Comparison of ENCODE assay signal across 17 cellular contexts in the genomic region with DNA sequence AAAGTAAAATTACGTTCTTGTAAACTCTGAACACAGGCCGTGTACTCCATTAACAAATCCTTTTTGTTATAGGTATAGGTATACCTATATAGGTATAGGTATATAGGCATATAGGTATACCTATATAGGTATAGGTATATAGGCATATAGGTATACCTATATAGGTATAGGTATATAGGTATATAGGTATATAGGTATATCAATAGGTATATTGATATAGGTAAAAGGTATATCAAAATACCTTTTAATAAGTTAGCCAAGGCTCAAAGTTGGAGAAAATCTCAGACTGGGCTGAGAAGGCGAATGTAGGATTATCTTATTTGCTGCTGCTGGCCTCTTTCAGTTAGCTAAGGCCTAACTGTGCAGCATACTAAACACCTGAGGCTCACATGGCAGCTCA.
"Had no signal": no experiment of that assay in that cellular context is flagged by ENCODE, and none has a peak within 500 bp of the region (broad histone marks: within the 10 kb centered on the region; RNA-seq: fewer than 3 reads in every experiment).

No MANE protein-coding gene starts in this region.

- H3K4me3 ChIP-seq: lung, neural progenitor cell, prostate gland, right atrium auricular region, sigmoid colon, stomach, thyroid gland had no signal

- FAIRE-seq: frontal cortex, keratinocyte had no signal

- H3K27me3 ChIP-seq: neural progenitor cell, right atrium auricular region, sigmoid colon, stomach, thyroid gland had no signal

- H3K4me2 ChIP-seq: neural progenitor cell had no signal

- DNase-seq: cortex of kidney; mesenchymal stem cell; naive thymus-derived CD4-positive, alpha-beta T cell; sigmoid colon; stimulated activated CD4-positive, alpha-beta T cell treated with anti-CD3 and anti-CD28 coated beads, Interleukin-2, amount 100 ng/mL, for 24 hours; stimulated activated CD4-positive, alpha-beta T cell treated with anti-CD3 and anti-CD28 coated beads, Interleukin-4, amount 100 ng/mL, for 24 hours; stimulated activated naive CD4-positive, alpha-beta T cell treated with Interleukin-2 at 50 U/mL for 16 hours; stomach; thyroid gland had no signal

- ATAC-seq: left lobe of liver; naive thymus-derived CD4-positive, alpha-beta T cell; stimulated activated effector memory CD8-positive, alpha-beta T cell treated with anti-CD3 and anti-CD28 coated beads, Interleukin-12 subunit alpha, Interleukin-12 subunit beta, amount 100 ng/mL, for 72 hours had no signal

- H3K9me3 ChIP-seq: prostate gland, right atrium auricular region, sigmoid colon, stomach, thyroid gland had no signal

- H3K4me1 ChIP-seq: prostate gland had no signal

- H3K27ac ChIP-seq: neural progenitor cell, prostate gland, right atrium auricular region, sigmoid colon, stomach, thyroid gland had no signal

- H2AFZ ChIP-seq: neural progenitor cell had no signal

- H3K9ac ChIP-seq: neural progenitor cell had no signal

- H3K36me3 ChIP-seq: neural progenitor cell, prostate gland had no signal
